ENCODE assay signal across 1 cellular context in genomic region chr20:3175270-3175669, GRCh38.
TF ChIP-seq lines count a peak whose summit lies in the region.

No MANE protein-coding gene starts in this region.

TF ChIP-seq in K562, 482 proteins besides CTCF, POLR2A, EP300 and RAD21:
- TF ChIP-seq ZNF511 (CRISPR knock-in tag; IDR thresholded peaks at IDR 0.05) (no peak), TEAD1 (CRISPR knock-in tag; IDR thresholded peaks at IDR 0.05) (no peak), NFATC3 (IDR thresholded peaks at IDR 0.05) (no peak), REST (CRISPR knock-in tag; IDR thresholded peaks at IDR 0.05; ENCODE audit: low read depth) (no peak), FOXO4 (CRISPR knock-in tag; IDR thresholded peaks at IDR 0.05) (no peak), FUS (optimal IDR thresholded peaks at IDR 0.05; ENCODE audit: low read depth, low read length) (no peak), ZNF232 (CRISPR knock-in tag; IDR thresholded peaks at IDR 0.05) (no peak), MAZ (CRISPR knock-in tag; conservative IDR thresholded peaks at IDR 0.05 in 1 of 2, IDR thresholded peaks at IDR 0.05 in 1 of 2) (no peak), UBTF (IDR thresholded peaks at IDR 0.05; ENCODE audit: borderline replicate concordance in 1 of 2, low read depth in 2 of 2, low read length in 2 of 2) (no peak), PRMT5 (CRISPR knock-in tag; IDR thresholded peaks at IDR 0.05) (no peak), HMG20B (CRISPR knock-in tag; IDR thresholded peaks at IDR 0.05) (no peak), ZNF561 (CRISPR knock-in tag; conservative IDR thresholded peaks at IDR 0.05) (no peak), NONO (IDR thresholded peaks at IDR 0.05; ENCODE audit: low read depth in 2 of 2, low read length in 1 of 2) (no peak)
